ENCODE assay signal across 9 cellular contexts in genomic region chr10:95260397-95260881, GRCh38. TPM values are rescaled to one million over a fixed set of nuclear protein-coding genes. Genes with fewer than 3 reads are reported as not detected.
DNase-seq lines count a peak whose midpoint lies in the region; ATAC-seq, FAIRE-seq and TF ChIP-seq lines count a peak whose summit lies in the region.
"Had no signal": no experiment of that assay in that cellular context is flagged by ENCODE, and none has a peak within 500 bp of the region (broad histone marks: within the 10 kb centered on the region; RNA-seq: fewer than 3 reads in every experiment).

No MANE protein-coding gene starts in this region.

- H3K27me3 Mint-ChIP-seq in Calu3 (ENCODE audit: unreplicated experiment) (no peaks in the 10 kb centered on the region), T-helper 17 cell (peaks cover 12% of the 10 kb centered on the region)

- H3K36me3 Mint-ChIP-seq in Calu3 (ENCODE audit: insufficient read depth, unreplicated experiment), result peaks cover 5% of the 10 kb centered on the region
- H3K36me3 Mint-ChIP-seq in T-helper 17 cell (ENCODE audit: low read depth), result no peaks in the 10 kb centered on the region

- TF ChIP-seq CTCF in Calu3 (IDR thresholded peaks at IDR 0.05; ENCODE audit: unreplicated experiment), result no peak
- no peak for TF ChIP-seq CTCF in cardiac fibroblast (IDR thresholded peaks at IDR 0.05; ENCODE audit: low read depth, low read length)

- H3K27ac Mint-ChIP-seq in Calu3 (ENCODE audit: unreplicated experiment) (peak overlapping the region; percentile 33), T-helper 17 cell (no peak overlapping the region)

- CTCF ChIA-PET in Calu3 (lab: Charles Lee), result interaction anchor here (1.0 kb wide), 1 partner anchor 26 kb away, joined by 3 read pairs; no protein-coding TSS in a partner anchor

- H3K9me3 ChIP-seq in mucosa of rectum (ENCODE audit: control insufficient read depth in 2 of 2, low read length in 2 of 2), result no peaks in the 10 kb centered on the region
- no peaks in the 10 kb centered on the region for H3K9me3 ChIP-seq in T-helper 17 cell (ENCODE audit: control insufficient read depth, low read length, poor library complexity, severe bottlenecking)

- H3K27ac ChIP-seq in mucosa of rectum (ENCODE audit: low read depth in 2 of 2, low read length in 2 of 2), result peak overlapping the region; percentile 56 to 62
- H3K27ac ChIP-seq: SK-N-MC had no signal

- peaks cover 10 to 17% of the 10 kb centered on the region in 2 donors for H3K4me1 ChIP-seq in mucosa of rectum (ENCODE audit: control insufficient read depth in 2 of 2, insufficient read depth in 2 of 2, low read length in 2 of 2)

- peak; percentile 82 for ATAC-seq in HG03432 (IDR thresholded peaks at IDR 0.05; ENCODE audit: unreplicated experiment)
- no peak for ATAC-seq in T-helper 17 cell

- H3K9me3 Mint-ChIP-seq in Calu3 (ENCODE audit: low read depth, unreplicated experiment), result no peaks in the 10 kb centered on the region

- intact Hi-C loops in Calu3 (cut with micrococcal nuclease; ENCODE audit: unreplicated experiment), result no loop called here

- DNase-seq in Calu3 (peak; percentile 28), cardiac fibroblast (ENCODE audit: low read depth in 2 of 2) (peak; percentile 86 to 97), frontal cortex (ENCODE audit: low spot score in 2 of 2) (no peak), anterior cingulate cortex (lab: John Stamatoyannopoulos, UW) (no peak), T-helper 17 cell (no peak)
- DNase-seq in stimulated activated CD4-positive, alpha-beta T cell treated with anti-CD3 and anti-CD28 coated beads, Interleukin-4, amount 100 ng/mL, for 24 hours, result no peak

- H3K27me3 ChIP-seq in mucosa of rectum (ENCODE audit: control insufficient read depth in 2 of 2, insufficient read depth in 2 of 2, low read length in 2 of 2), result no peaks in the 10 kb centered on the region

- H3K4me3 Mint-ChIP-seq in Calu3 (ENCODE audit: low read depth, unreplicated experiment) (no peak overlapping the region), T-helper 17 cell (no peak overlapping the region)

- peaks cover 36% of the 10 kb centered on the region for H3K4me1 Mint-ChIP-seq in Calu3 (ENCODE audit: low read depth, unreplicated experiment)
- H3K4me1 Mint-ChIP-seq in T-helper 17 cell, result no peaks in the 10 kb centered on the region

- H3K4me3 ChIP-seq in cardiac fibroblast (replicated peaks in 1 of 2; ENCODE audit: low read depth in 2 of 2, low read length in 2 of 2) (no peak overlapping the region), mucosa of rectum (ENCODE audit: low read length in 2 of 2) (no peak overlapping the region)
- H3K4me3 ChIP-seq: SK-N-MC had no signal

- H3K9ac ChIP-seq in mucosa of rectum (ENCODE audit: low read depth in 1 of 2, low read length in 2 of 2), result no peak overlapping the region

- peaks cover 55 to 60% of the 10 kb centered on the region in 2 donors for H3K36me3 ChIP-seq in mucosa of rectum (ENCODE audit: control insufficient read depth in 2 of 2, insufficient read depth in 2 of 2, low read length in 2 of 2)

- FAIRE-seq in frontal cortex (lab: Jason Lieb, UNC), result no peak

- BruUV-seq in Calu3 (replicated peaks; lab: Mats Ljungman, UMichigan), result no TSS peak

RNA-seq across cellular contexts. Expression of gene PDLIM1, which starts 30.4 kb away (rescaled TPM):
- total RNA-seq in Calu3 (2022) (49.7 and 50.2 TPM in 2 replicates), frontal cortex (2.4 TPM), T-helper 17 cell (10 to 100 TPM in 1 of 2 donors, 1 to 10 TPM in 1; 8.3 to 44.4 TPM)

Comparison
In these comparisons a context has a peak if more than half of its experiments do, and no peak if none do; other contexts are left out.
1. DNase-seq: peak in Calu3 (single experiment) and cardiac fibroblast (2 of 2); none in frontal cortex (0 of 2), anterior cingulate cortex (0 of 58), stimulated activated CD4-positive, alpha-beta T cell treated with anti-CD3 and anti-CD28 coated beads, Interleukin-4, amount 100 ng/mL, for 24 hours (single experiment) and T-helper 17 cell (0 of 3).